Comparison of ENCODE assay signal across 20 cellular contexts in genomic region chr3:39038165-39038564, GRCh38. TPM values are rescaled to one million over a fixed set of nuclear protein-coding genes. Genes with fewer than 3 reads are reported as not detected.
DNase-seq lines count a peak whose midpoint lies in the region; ATAC-seq, FAIRE-seq and TF ChIP-seq lines count a peak whose summit lies in the region.
"Had no signal": no experiment of that assay in that cellular context is flagged by ENCODE, and none has a peak within 500 bp of the region (broad histone marks: within the 10 kb centered on the region; RNA-seq: fewer than 3 reads in every experiment).

No MANE protein-coding gene starts in this region.

- no peak overlapping the region for H3K9ac ChIP-seq in astrocyte (ENCODE audit: low read length)

- no peaks in the 10 kb centered on the region for H3K36me3 ChIP-seq in astrocyte (ENCODE audit: insufficient read depth, low read length)
- H3K36me3 ChIP-seq: cardiac muscle cell, MG63, ovary had no signal

- peaks cover 9% of the 10 kb centered on the region for H3K4me1 Mint-ChIP-seq in HFFc6 (ENCODE audit: low read depth)
- peaks cover 14% of the 10 kb centered on the region for H3K4me1 Mint-ChIP-seq in astrocyte (ENCODE audit: low read depth, unreplicated experiment)
- H3K4me1 Mint-ChIP-seq in CD4-positive, alpha-beta T cell (ENCODE audit: low read depth): no peaks in the 10 kb centered on the region
- H3K4me1 Mint-ChIP-seq in activated CD4-positive, alpha-beta T cell treated with anti-CD3 and anti-CD28 coated beads, Interleukin-2, amount 10 ng/mL, durations not matched to agents 7 days and 5 days: no peaks in the 10 kb centered on the region

- no peak for TF ChIP-seq CTCF in AG09309 (IDR thresholded peaks at IDR 0.05; ENCODE audit: control insufficient read depth, insufficient read depth, low read depth, low read length, missing control alignments)
- no peak for TF ChIP-seq CTCF in HFFc6 (IDR thresholded peaks at IDR 0.05)
- TF ChIP-seq CTCF in astrocyte (IDR thresholded peaks at IDR 0.05; ENCODE audit: insufficient read depth, low read depth, low read length): no peak
- TF ChIP-seq CTCF in foreskin keratinocyte (conservative IDR thresholded peaks at IDR 0.05): no peak
- TF ChIP-seq CTCF in CD4-positive, alpha-beta T cell (IDR thresholded peaks at IDR 0.05): no peak

- CTCF ChIA-PET in CD4-positive, alpha-beta T cell (lab: Charles Lee): no interaction called here
- CTCF ChIA-PET in activated CD4-positive, alpha-beta T cell treated with anti-CD3 and anti-CD28 coated beads, Interleukin-2, amount 10 ng/mL, durations not matched to agents 7 days and 5 days (lab: Charles Lee): no interaction called here

- H3K4me1 ChIP-seq in astrocyte (ENCODE audit: insufficient read depth, low read length): no peaks in the 10 kb centered on the region
- no peaks in the 10 kb centered on the region for H3K4me1 ChIP-seq in foreskin keratinocyte

- H3K27me3 Mint-ChIP-seq in HFFc6 (ENCODE audit: insufficient read depth) (peaks cover 13% of the 10 kb centered on the region), astrocyte (ENCODE audit: low read depth, unreplicated experiment) (no peaks in the 10 kb centered on the region)
- peaks cover 16% of the 10 kb centered on the region for H3K27me3 Mint-ChIP-seq in CD4-positive, alpha-beta T cell
- H3K27me3 Mint-ChIP-seq in activated CD4-positive, alpha-beta T cell treated with anti-CD3 and anti-CD28 coated beads, Interleukin-2, amount 10 ng/mL, durations not matched to agents 7 days and 5 days: peaks cover 8% of the 10 kb centered on the region

- intact Hi-C loops in CD4-positive, alpha-beta T cell (cut with DNase I, micrococcal nuclease): loop anchor here in 1 of 2 experiments (10.0 kb wide), 1 partner anchor 543 kb away; the partner anchor contains the start of gene EXOG

- H3K9me3 Mint-ChIP-seq in HFFc6 (peaks cover 11% of the 10 kb centered on the region; the same call in 1 of the 2 replicates), astrocyte (ENCODE audit: unreplicated experiment) (peaks cover 17% of the 10 kb centered on the region)
- peaks cover 6% of the 10 kb centered on the region for H3K9me3 Mint-ChIP-seq in CD4-positive, alpha-beta T cell
- no peaks in the 10 kb centered on the region for H3K9me3 Mint-ChIP-seq in activated CD4-positive, alpha-beta T cell treated with anti-CD3 and anti-CD28 coated beads, Interleukin-2, amount 10 ng/mL, durations not matched to agents 7 days and 5 days

- no peaks in the 10 kb centered on the region for H3K27me3 ChIP-seq in astrocyte (ENCODE audit: insufficient read depth, low read length)
- no peaks in the 10 kb centered on the region for H3K27me3 ChIP-seq in foreskin keratinocyte
- H3K27me3 ChIP-seq in CD4-positive, alpha-beta T cell (ENCODE audit: control insufficient read depth, insufficient read depth, low read length): no peaks in the 10 kb centered on the region
- H3K27me3 ChIP-seq: cardiac muscle cell, MG63, ovary had no signal

- no peak overlapping the region for H3K27ac ChIP-seq in astrocyte (ENCODE audit: low read depth, low read length)
- peak overlapping the region; percentile 46 for H3K27ac ChIP-seq in foreskin keratinocyte
- no peak overlapping the region for H3K27ac ChIP-seq in CD4-positive, alpha-beta T cell (ENCODE audit: low read depth, low read length)
- H3K27ac ChIP-seq: cardiac muscle cell, ovary, RWPE1 had no signal

- peak; percentile 49 for FAIRE-seq in astrocyte (lab: Jason Lieb, UNC)

- H3K27ac Mint-ChIP-seq in HFFc6 (no peak overlapping the region), astrocyte (ENCODE audit: unreplicated experiment) (peak overlapping the region; percentile 35)
- H3K27ac Mint-ChIP-seq in CD4-positive, alpha-beta T cell: no peak overlapping the region
- H3K27ac Mint-ChIP-seq in activated CD4-positive, alpha-beta T cell treated with anti-CD3 and anti-CD28 coated beads, Interleukin-2, amount 10 ng/mL, durations not matched to agents 7 days and 5 days: no peak overlapping the region
- H3K27ac Mint-ChIP-seq: activated CD4-positive, alpha-beta memory T cell treated with anti-CD3 and anti-CD28 coated beads for 36 hours; effector memory CD8-positive, alpha-beta T cell had no signal

- DNase-seq in AG09309 (ENCODE audit: low read depth): peak; percentile 8
- peak; percentile 65 for DNase-seq in HFFc6
- peak; percentile 85 for DNase-seq in astrocyte (ENCODE audit: low read depth)
- peak; percentile 92 to 95 for DNase-seq in foreskin keratinocyte
- DNase-seq in CD4-positive, alpha-beta T cell: no peak
- DNase-seq in activated CD4-positive, alpha-beta T cell treated with anti-CD3 and anti-CD28 coated beads, Interleukin-2, amount 10 ng/mL, durations not matched to agents 7 days and 5 days: no peak
- DNase-seq: activated CD4-positive, alpha-beta memory T cell treated with anti-CD3 and anti-CD28 coated beads for 36 hours; DMS53; effector memory CD8-positive, alpha-beta T cell; head of caudate nucleus; left colon; MG63; NCI-H2029 treated with DMSO at 0.1 percent for 48 hours; NCI-H774; ovary; T1000 had no signal

- no peak overlapping the region for H2AFZ ChIP-seq in astrocyte (ENCODE audit: low read depth, low read length)

- no peaks in the 10 kb centered on the region for H4K20me1 ChIP-seq in astrocyte (ENCODE audit: insufficient read depth, low read length)

- H3K79me2 ChIP-seq in astrocyte (ENCODE audit: insufficient read depth, low read length): no peaks in the 10 kb centered on the region

- POLR2A ChIA-PET in CD4-positive, alpha-beta T cell (lab: Charles Lee): no interaction called here
- POLR2A ChIA-PET in activated CD4-positive, alpha-beta T cell treated with anti-CD3 and anti-CD28 coated beads, Interleukin-2, amount 10 ng/mL, durations not matched to agents 7 days and 5 days (lab: Charles Lee): no interaction called here

- H3K9me3 ChIP-seq in astrocyte (ENCODE audit: insufficient read depth, low read depth, low read length): no peaks in the 10 kb centered on the region
- H3K9me3 ChIP-seq in CD4-positive, alpha-beta T cell (ENCODE audit: control insufficient read depth, low read length): peaks cover 7% of the 10 kb centered on the region
- H3K9me3 ChIP-seq: MG63 had no signal

- H3K4me3 Mint-ChIP-seq in HFFc6 (no peak overlapping the region), astrocyte (ENCODE audit: unreplicated experiment) (no peak overlapping the region)
- H3K4me3 Mint-ChIP-seq in CD4-positive, alpha-beta T cell: no peak overlapping the region
- H3K4me3 Mint-ChIP-seq in activated CD4-positive, alpha-beta T cell treated with anti-CD3 and anti-CD28 coated beads, Interleukin-2, amount 10 ng/mL, durations not matched to agents 7 days and 5 days: no peak overlapping the region
- H3K4me3 Mint-ChIP-seq: activated CD4-positive, alpha-beta memory T cell treated with anti-CD3 and anti-CD28 coated beads for 36 hours; effector memory CD8-positive, alpha-beta T cell had no signal

- H3K4me2 ChIP-seq in astrocyte (ENCODE audit: low read length): peak overlapping the region; percentile 14

- H3K36me3 Mint-ChIP-seq in HFFc6 (ENCODE audit: low read depth) (no peaks in the 10 kb centered on the region), astrocyte (ENCODE audit: low read depth, unreplicated experiment) (no peaks in the 10 kb centered on the region)
- no peaks in the 10 kb centered on the region for H3K36me3 Mint-ChIP-seq in CD4-positive, alpha-beta T cell (ENCODE audit: low read depth)
- peaks cover 2% of the 10 kb centered on the region for H3K36me3 Mint-ChIP-seq in activated CD4-positive, alpha-beta T cell treated with anti-CD3 and anti-CD28 coated beads, Interleukin-2, amount 10 ng/mL, durations not matched to agents 7 days and 5 days (ENCODE audit: low read depth)

- peak; percentile 98 for ATAC-seq in foreskin keratinocyte
- no peak for ATAC-seq in GM19467 (IDR thresholded peaks at IDR 0.05; ENCODE audit: unreplicated experiment)
- no peak for ATAC-seq in CD4-positive, alpha-beta T cell (ENCODE audit: poor library complexity)
- ATAC-seq in GM18498 (IDR thresholded peaks at IDR 0.05; ENCODE audit: unreplicated experiment): no peak
- ATAC-seq: effector memory CD8-positive, alpha-beta T cell; left colon had no signal

- H3K4me3 ChIP-seq in AG09309 (ENCODE audit: control insufficient read depth, low read depth, low read length) (no peak overlapping the region), astrocyte (ENCODE audit: insufficient read depth, low read depth, low read length) (no peak overlapping the region)
- H3K4me3 ChIP-seq: cardiac muscle cell, MG63, ovary had no signal

RNA-seq across cellular contexts. Expression of gene SCN11A, which starts 13.6 kb away (rescaled TPM):
- total RNA-seq in HFFc6 (2021; fragmentation: NEBNext Ultra II Directional; extraction: Animal tissue kit (Norgen Biotek cat#: 25700)): not detected
- 0.07 and 0.20 TPM in 2 replicates for total RNA-seq in astrocyte
- not detected in 2 replicates for total RNA-seq in foreskin keratinocyte
- not detected in 2 replicates for polyA plus RNA-seq in foreskin keratinocyte
- under 1 TPM in 1 of 2 experiments, not detected in 1; 0.08 TPM for total RNA-seq in CD4-positive, alpha-beta T cell
- under 1 TPM; 0.02 to 0.05 TPM for total RNA-seq in activated CD4-positive, alpha-beta T cell treated with anti-CD3 and anti-CD28 coated beads, Interleukin-2, amount 10 ng/mL, durations not matched to agents 7 days and 5 days

RNA-seq across cellular contexts. Expression of gene WDR48, which starts 13.7 kb away (rescaled TPM):
- total RNA-seq in HFFc6 (2021; fragmentation: NEBNext Ultra II Directional; extraction: Animal tissue kit (Norgen Biotek cat#: 25700)): 10 to 100 TPM; 25.7 to 29.1 (median 28.1) TPM
- total RNA-seq in astrocyte: 38.5 and 40.8 TPM in 2 replicates
- total RNA-seq in foreskin keratinocyte: 18.3 and 20.0 TPM in 2 replicates
- 7.0 and 7.2 TPM in 2 replicates for polyA plus RNA-seq in foreskin keratinocyte
- total RNA-seq in CD4-positive, alpha-beta T cell: 10 to 100 TPM; 81.2 to 88.6 TPM
- total RNA-seq in activated CD4-positive, alpha-beta T cell treated with anti-CD3 and anti-CD28 coated beads, Interleukin-2, amount 10 ng/mL, durations not matched to agents 7 days and 5 days: 10 to 100 TPM; 32.3 to 32.4 TPM

Comparison
In these comparisons a context has a peak if more than half of its experiments do, and no peak if none do; other contexts are left out.
1. DNase-seq: peak in AG09309 (single experiment), HFFc6 (single experiment), astrocyte (single experiment) and foreskin keratinocyte (2 of 2); none in CD4-positive, alpha-beta T cell (0 of 10) and activated CD4-positive, alpha-beta T cell treated with anti-CD3 and anti-CD28 coated beads, Interleukin-2, amount 10 ng/mL, durations not matched to agents 7 days and 5 days (single experiment).